Comparison of ENCODE assay signal across 10 cellular contexts in genomic region chr21:33412832-33413519, GRCh38. TPM values are rescaled to one million over a fixed set of nuclear protein-coding genes. Genes with fewer than 3 reads are reported as not detected.
DNase-seq lines count a peak whose midpoint lies in the region; ATAC-seq, FAIRE-seq and TF ChIP-seq lines count a peak whose summit lies in the region.
"Had no signal": no experiment of that assay in that cellular context is flagged by ENCODE, and none has a peak within 500 bp of the region (broad histone marks: within the 10 kb centered on the region; RNA-seq: fewer than 3 reads in every experiment).

No MANE protein-coding gene starts in this region.

- H3K27ac ChIP-seq in foreskin keratinocyte, result peak overlapping the region; percentile 5
- H3K27ac ChIP-seq in spleen, result peak overlapping the region in 5 of 8 donors; percentile 27 to 77 (median 53)
- H3K27ac ChIP-seq: thoracic aorta had no signal

- no peak overlapping the region for H3K4me3 ChIP-seq in spleen
- H3K4me3 ChIP-seq: thoracic aorta had no signal

- no peaks in the 10 kb centered on the region for H3K9me3 ChIP-seq in spleen
- H3K9me3 ChIP-seq: thoracic aorta had no signal

- H3K27me3 ChIP-seq in foreskin keratinocyte (no peaks in the 10 kb centered on the region), spleen (replicated peaks in 1 of 7) (no peaks in the 10 kb centered on the region)

- peak; percentile 63 for ATAC-seq in GM19023 (IDR thresholded peaks at IDR 0.05; ENCODE audit: unreplicated experiment)
- ATAC-seq in foreskin keratinocyte, result no peak
- ATAC-seq in HG03095 (IDR thresholded peaks at IDR 0.05; ENCODE audit: unreplicated experiment), result no peak

- peaks cover 0 to 99% (median 60%) of the 10 kb centered on the region in 6 donors for H3K36me3 ChIP-seq in spleen

- FAIRE-seq in GM12892 (lab: Jason Lieb, UNC), result no peak

- TF ChIP-seq CTCF in foreskin keratinocyte (conservative IDR thresholded peaks at IDR 0.05), result no peak
- no peak for TF ChIP-seq CTCF in spleen (IDR thresholded peaks at IDR 0.05 in 8 of 11, conservative IDR thresholded peaks at IDR 0.05 in 3 of 11)

- no peak for TF ChIP-seq POLR2A in spleen (IDR thresholded peaks at IDR 0.05)
- TF ChIP-seq POLR2A in GM12892 (IDR thresholded peaks at IDR 0.05; ENCODE audit: low read depth, low read length), result no peak

- H3K4me1 ChIP-seq in foreskin keratinocyte (peaks cover 8% of the 10 kb centered on the region), spleen (peaks cover 14 to 92% (median 53%) of the 10 kb centered on the region in 6 donors)

- intact Hi-C loops in spleen (cut with DNase I; ENCODE audit: low total_unique reads), result no loop called here

- WGBS in spleen, 5 donors, result 52 to 71% (median 61%) methylated on average over 8 to 9 of the region's 9 CpGs

- DNase-seq in HuH-7 (ENCODE audit: low spot score) (peak; percentile 61), foreskin keratinocyte (no peak), spleen (no peak), GM12892 (ENCODE audit: insufficient read length) (no peak), NCI-H1048 (lab: John Stamatoyannopoulos, UW) (no peak)
- DNase-seq: activated CD4-positive, alpha-beta T cell treated with anti-CD3 and anti-CD28 coated beads for 1 hour; NK-92 treated with Interleukin-12 subunit alpha and Interleukin-12 subunit beta, amount 100 ng/mL, for 24 hours had no signal

RNA-seq across cellular contexts. Expression of gene IFNGR2, which starts 9.8 kb away (rescaled TPM):
- 90.0 and 93.6 TPM in 2 replicates for total RNA-seq in foreskin keratinocyte
- 82.1 and 87.0 TPM in 2 replicates for polyA plus RNA-seq in foreskin keratinocyte
- total RNA-seq in spleen, result 100 to 1,000 TPM in 5 of 7 donors, 10 to 100 TPM in 2; 87.1 to 133 (median 114) TPM
- 10 to 100 TPM; 73.6 to 77.9 (median 77.4) TPM for polyA plus RNA-seq in spleen
- polyA plus RNA-seq in GM12892 (2012; ENCODE audit: missing spikeins), result 69.9 TPM
